Comparison of ENCODE assay signal across 9 cellular contexts in genomic region chr7:27148776-27149641, GRCh38. TPM values are rescaled to one million over a fixed set of nuclear protein-coding genes. Genes with fewer than 3 reads are reported as not detected.
A peak's percentile ranks its signal among the peaks of the same experiment; 100 is the strongest.
DNase-seq lines count a peak whose midpoint lies in the region; FAIRE-seq and TF ChIP-seq lines count a peak whose summit lies in the region.
"Had no signal": no experiment of that assay in that cellular context is flagged by ENCODE, and none has a peak within 500 bp of the region (broad histone marks: within the 10 kb centered on the region; RNA-seq: fewer than 3 reads in every experiment).

No MANE protein-coding gene starts in this region.

- 0 out of 2 replicates have a peak, but pooled peaks cover 6% of the 10 kb centered on the region for H3K36me3 ChIP-seq in GM23248 (ENCODE audit: low read depth)
- H3K36me3 ChIP-seq in skeletal muscle tissue (ENCODE audit: control insufficient read depth in 3 of 3, insufficient read depth in 3 of 3, low read length in 3 of 3), result peaks cover 7 to 19% (median 14%) of the 10 kb centered on the region in 3 donors

- WGBS in GM23248 (ENCODE audit: low coverage in 1 of 2, low lambda C conversion rate in 2 of 2, missing lambda C conversion rate in 2 of 2), 2 experiments, result 10 to 11% methylated on average over 29 of the region's 29 CpGs

- peak overlapping the region; percentile 86 for H3K27ac ChIP-seq in GM23248
- peak overlapping the region; percentile 71 for H3K27ac ChIP-seq in skeletal muscle tissue (ENCODE audit: low read depth, low read length)
- H3K27ac ChIP-seq: SK-N-MC had no signal

- peaks cover 32% of the 10 kb centered on the region for H3K4me1 ChIP-seq in GM23248 (ENCODE audit: insufficient read depth)
- peaks cover 51 to 60% (median 53%) of the 10 kb centered on the region in 3 donors for H3K4me1 ChIP-seq in skeletal muscle tissue (ENCODE audit: control insufficient read depth in 3 of 3, insufficient read depth in 3 of 3, low read length in 3 of 3)

- peak overlapping the region; percentile 91 for H2AFZ ChIP-seq in GM23248

- no peak overlapping the region for H3K27ac Mint-ChIP-seq in activated CD4-positive, alpha-beta memory T cell treated with anti-CD3 and anti-CD28 coated beads for 36 hours

- H3K27me3 Mint-ChIP-seq in activated CD4-positive, alpha-beta memory T cell treated with anti-CD3 and anti-CD28 coated beads for 36 hours, result peaks cover 77% of the 10 kb centered on the region

- no peaks in the 10 kb centered on the region for H4K20me1 ChIP-seq in GM23248 (ENCODE audit: insufficient read depth)

- peak overlapping the region; percentile 87 for H3K9ac ChIP-seq in GM23248
- peak overlapping the region; percentile 91 to 96 (median 93) for H3K9ac ChIP-seq in skeletal muscle tissue (ENCODE audit: low read depth in 1 of 3, low read length in 3 of 3)

- CTCF ChIA-PET in activated CD4-positive, alpha-beta memory T cell treated with anti-CD3 and anti-CD28 coated beads for 36 hours (lab: Charles Lee), result interaction anchor here (0.8 to 5.2 kb wide), 9 partner anchors 15 to 772 kb away, joined by 3 to 72 read pairs (median 7); partner anchors contain the start of genes EVX1 and HOXA9

- peaks cover 29% of the 10 kb centered on the region for H3F3A ChIP-seq in GM23248 (ENCODE audit: insufficient read depth)

- no peaks in the 10 kb centered on the region for H3K9me3 Mint-ChIP-seq in activated CD4-positive, alpha-beta memory T cell treated with anti-CD3 and anti-CD28 coated beads for 36 hours

- H3K4me3 Mint-ChIP-seq in activated CD4-positive, alpha-beta memory T cell treated with anti-CD3 and anti-CD28 coated beads for 36 hours, result no peak overlapping the region

- peak overlapping the region; percentile 98 for H3K4me2 ChIP-seq in GM23248 (ENCODE audit: unreplicated experiment)

- POLR2A ChIA-PET in activated CD4-positive, alpha-beta memory T cell treated with anti-CD3 and anti-CD28 coated beads for 36 hours (lab: Charles Lee), result interaction anchor here (0.5 to 2.2 kb wide), 2 partner anchors 51 to 52 kb away, joined by 4 read pairs; no protein-coding TSS in a partner anchor

- no peaks in the 10 kb centered on the region for H3K9me2 ChIP-seq in GM23248 (ENCODE audit: insufficient read depth)

- TF ChIP-seq CTCF in fibroblast of mammary gland (conservative IDR thresholded peaks at IDR 0.05; ENCODE audit: control insufficient read depth, insufficient read depth, low read depth, low read length), result no peak

- H3K79me2 ChIP-seq in GM23248 (ENCODE audit: insufficient read depth), result peaks cover 95% of the 10 kb centered on the region

- peaks cover 24% of the 10 kb centered on the region for H3K4me1 Mint-ChIP-seq in activated CD4-positive, alpha-beta memory T cell treated with anti-CD3 and anti-CD28 coated beads for 36 hours (ENCODE audit: low read depth)

- H3K9me3 ChIP-seq in GM23248 (ENCODE audit: low read depth) (no peaks in the 10 kb centered on the region), skeletal muscle tissue (ENCODE audit: control insufficient read depth in 3 of 3, low read length in 3 of 3) (no peaks in the 10 kb centered on the region)

- FAIRE-seq in HTR-8/SVneo (lab: Jason Lieb, UNC), result no peak

- intact Hi-C loops in activated CD4-positive, alpha-beta memory T cell treated with anti-CD3 and anti-CD28 coated beads for 36 hours (cut with micrococcal nuclease), result no loop called here

- H3K27me3 ChIP-seq in GM23248 (replicated peaks; ENCODE audit: insufficient read depth), result no peaks in the 10 kb centered on the region
- peaks cover 0 to 8% (median 0%) of the 10 kb centered on the region in 3 donors for H3K27me3 ChIP-seq in skeletal muscle tissue (ENCODE audit: control insufficient read depth in 3 of 3, insufficient read depth in 3 of 3, low read length in 3 of 3)

- H3K4me3 ChIP-seq in GM23248, result peak overlapping the region; percentile 89
- H3K4me3 ChIP-seq in fibroblast of mammary gland (ENCODE audit: control insufficient read depth, low read depth, low read length), result peak overlapping the region; percentile 72
- peak overlapping the region; percentile 89 to 98 (median 94) for H3K4me3 ChIP-seq in skeletal muscle tissue (ENCODE audit: low read length in 3 of 3)

- DNase-seq in GM23248 (peak; percentile 75), NCI-H69 (lab: John Stamatoyannopoulos, UW) (peak; percentile 73), fibroblast of mammary gland (ENCODE audit: low read depth) (peak; percentile 80), HTR-8/SVneo (ENCODE audit: insufficient read length, low spot score) (no peak), SKM-1 treated with dmso at 0.1 percent for 144 hours (lab: John Stamatoyannopoulos, UW; ENCODE audit: unreplicated experiment) (no peak), germinal center (ENCODE audit: low spot score) (no peak)
- DNase-seq in activated CD4-positive, alpha-beta memory T cell treated with anti-CD3 and anti-CD28 coated beads for 36 hours, result no peak

- in situ Hi-C loops in GM23248 (cut with MboI), result no loop called here

- H3K36me3 Mint-ChIP-seq in activated CD4-positive, alpha-beta memory T cell treated with anti-CD3 and anti-CD28 coated beads for 36 hours, result no peaks in the 10 kb centered on the region

RNA-seq across cellular contexts. Expression of gene HOXA6, which starts 1.4 kb away (rescaled TPM):
- 0.51 and 3.2 TPM in 2 replicates for total RNA-seq in GM23248 (2014; rRNA removed; shearing (Covaris generic))
- 3.5 and 3.7 TPM in 2 replicates for polyA plus RNA-seq in GM23248 (2016; fragmentation: Nextera tagmentation; extraction: Ambion mirVana)
- total RNA-seq in skeletal muscle tissue, result 3.1 TPM
- not detected for total RNA-seq in activated CD4-positive, alpha-beta memory T cell treated with anti-CD3 and anti-CD28 coated beads for 36 hours

RNA-seq across cellular contexts. Expression of gene HOXA3, which starts 3.4 kb away (rescaled TPM):
- total RNA-seq in GM23248 (2014; rRNA removed; shearing (Covaris generic)), result 0.63 and 2.1 TPM in 2 replicates
- polyA plus RNA-seq in GM23248 (2016; fragmentation: Nextera tagmentation; extraction: Ambion mirVana), result 1.2 and 1.9 TPM in 2 replicates
- 3.7 TPM for total RNA-seq in skeletal muscle tissue
- not detected for total RNA-seq in activated CD4-positive, alpha-beta memory T cell treated with anti-CD3 and anti-CD28 coated beads for 36 hours

RNA-seq across cellular contexts. Expression of gene HOXA5, which starts 5.5 kb away (rescaled TPM):
- total RNA-seq in GM23248 (2014; rRNA removed; shearing (Covaris generic)), result 0.25 and 4.0 TPM in 2 replicates
- polyA plus RNA-seq in GM23248 (2016; fragmentation: Nextera tagmentation; extraction: Ambion mirVana), result 1.3 and 1.9 TPM in 2 replicates
- 4.2 TPM for total RNA-seq in skeletal muscle tissue
- total RNA-seq in activated CD4-positive, alpha-beta memory T cell treated with anti-CD3 and anti-CD28 coated beads for 36 hours, result not detected

RNA-seq across cellular contexts. Expression of gene HOXA7, which starts 7.5 kb away (rescaled TPM):
- total RNA-seq in GM23248 (2014; rRNA removed; shearing (Covaris generic)), result 3.4 and 6.6 TPM in 2 replicates
- 14.3 and 15.8 TPM in 2 replicates for polyA plus RNA-seq in GM23248 (2016; fragmentation: Nextera tagmentation; extraction: Ambion mirVana)
- total RNA-seq in skeletal muscle tissue, result 1.6 TPM
- total RNA-seq in activated CD4-positive, alpha-beta memory T cell treated with anti-CD3 and anti-CD28 coated beads for 36 hours, result not detected

RNA-seq across cellular contexts. Expression of gene HOXA9, which starts 16.3 kb away (rescaled TPM):
- 32.1 and 43.7 TPM in 2 replicates for total RNA-seq in GM23248 (2014; rRNA removed; shearing (Covaris generic))
- 26.9 and 28.3 TPM in 2 replicates for polyA plus RNA-seq in GM23248 (2016; fragmentation: Nextera tagmentation; extraction: Ambion mirVana)
- total RNA-seq in skeletal muscle tissue, result 7.8 TPM
- total RNA-seq in activated CD4-positive, alpha-beta memory T cell treated with anti-CD3 and anti-CD28 coated beads for 36 hours, result under 1 TPM in 1 of 2 experiments, not detected in 1; 0.19 TPM

Comparison
In these comparisons a context has a peak if more than half of its experiments do, and no peak if none do; other contexts are left out.
1. DNase-seq: peak in GM23248 (single experiment), NCI-H69 (single experiment) and fibroblast of mammary gland (single experiment); none in HTR-8/SVneo (single experiment), SKM-1 treated with dmso at 0.1 percent for 144 hours (single experiment), germinal center (single experiment) and activated CD4-positive, alpha-beta memory T cell treated with anti-CD3 and anti-CD28 coated beads for 36 hours (single experiment).
2. Peak in every context shown above with its lines, with median percentiles within 50 percentile points of each other: H3K4me3 ChIP-seq.